Comparison of ENCODE assay signal across 9 cellular contexts in genomic region chr2:10119601-10120157, GRCh38. TPM values are rescaled to one million over a fixed set of nuclear protein-coding genes. Genes with fewer than 3 reads are reported as not detected.
DNase-seq lines count a peak whose midpoint lies in the region; ATAC-seq, FAIRE-seq and TF ChIP-seq lines count a peak whose summit lies in the region.
"Had no signal": no experiment of that assay in that cellular context is flagged by ENCODE, and none has a peak within 500 bp of the region (broad histone marks: within the 10 kb centered on the region; RNA-seq: fewer than 3 reads in every experiment).

No MANE protein-coding gene starts in this region.

- H3K4me2 ChIP-seq in hepatocyte (peak overlapping the region; percentile 100), smooth muscle cell (peak overlapping the region; percentile 99)

- peaks cover 15% of the 10 kb centered on the region for H3K36me3 ChIP-seq in HAP-1 (replicated peaks)
- H3K36me3 ChIP-seq in hepatocyte (replicated peaks; ENCODE audit: insufficient read depth, low read depth): no peaks in the 10 kb centered on the region
- no peaks in the 10 kb centered on the region for H3K36me3 ChIP-seq in smooth muscle cell (ENCODE audit: low read depth)

- H3K79me2 ChIP-seq in hepatocyte: peaks cover 12% of the 10 kb centered on the region
- H3K79me2 ChIP-seq in smooth muscle cell (ENCODE audit: low read depth): peaks cover 5% of the 10 kb centered on the region

- no peak overlapping the region for H3K9ac ChIP-seq in smooth muscle cell (ENCODE audit: low read depth)

- peaks cover 14% of the 10 kb centered on the region for H3K36me3 Mint-ChIP-seq in WTC11

- peak overlapping the region; percentile 89 for H2AFZ ChIP-seq in hepatocyte
- H2AFZ ChIP-seq in smooth muscle cell (ENCODE audit: low read depth): peak overlapping the region; percentile 20

- in situ Hi-C loops in HAP-1 (cut with MboI; ENCODE audit: low sequenced_read_pairs): no loop called here

- peaks cover 6% of the 10 kb centered on the region for H3F3A ChIP-seq in smooth muscle cell (ENCODE audit: low read depth)

- POLR2A ChIA-PET in WTC11 (lab: Charles Lee): interaction anchor here (1.1 kb wide), 1 partner anchor 47 kb away, joined by 3 read pairs; no protein-coding TSS in a partner anchor

- no peaks in the 10 kb centered on the region; the same call in 1 of the 2 replicates for H3K27me3 Mint-ChIP-seq in WTC11 (ENCODE audit: low read depth)

- no peaks in the 10 kb centered on the region for H4K20me1 ChIP-seq in hepatocyte (ENCODE audit: insufficient read depth, poor library complexity, severe bottlenecking)
- no peaks in the 10 kb centered on the region for H4K20me1 ChIP-seq in smooth muscle cell (ENCODE audit: low read depth)

- TF ChIP-seq CTCF in WTC11 (IDR thresholded peaks at IDR 0.05) (no peak), hepatocyte (IDR thresholded peaks at IDR 0.05; ENCODE audit: poor library complexity) (no peak), smooth muscle cell (IDR thresholded peaks at IDR 0.05; ENCODE audit: borderline replicate concordance, insufficient read depth, poor library complexity, severe bottlenecking) (no peak)

- H3K4me1 ChIP-seq in HAP-1: peaks cover 11% of the 10 kb centered on the region
- peaks cover 8% of the 10 kb centered on the region for H3K4me1 ChIP-seq in hepatocyte (ENCODE audit: insufficient read depth)
- H3K4me1 ChIP-seq in smooth muscle cell (ENCODE audit: low read depth): peaks cover 15% of the 10 kb centered on the region

- DNase-seq in HAP-1 (ENCODE audit: low spot score in 2 of 2): no peak
- DNase-seq in WTC11 (ENCODE audit: low spot score): no peak
- DNase-seq in hepatocyte (ENCODE audit: low spot score): no peak
- DNase-seq in smooth muscle cell (lab: John Stamatoyannopoulos, UW; ENCODE audit: unreplicated experiment): no peak
- DNase-seq in urothelium cell line (ENCODE audit: low spot score): no peak
- no peak for DNase-seq in ureter (ENCODE audit: low spot score)
- DNase-seq in stimulated activated CD4-positive, alpha-beta T cell treated with anti-CD3 and anti-CD28 coated beads, Interleukin-4, amount 100 ng/mL, for 24 hours: no peak

- H3K27me3 ChIP-seq in HAP-1 (ENCODE audit: low read depth): no peaks in the 10 kb centered on the region
- no peaks in the 10 kb centered on the region for H3K27me3 ChIP-seq in hepatocyte
- H3K27me3 ChIP-seq in smooth muscle cell (ENCODE audit: low read depth): no peaks in the 10 kb centered on the region

- H3K4me3 ChIP-seq in HAP-1 (peak overlapping the region; percentile 98), hepatocyte (peak overlapping the region; percentile 41), smooth muscle cell (peak overlapping the region; percentile 64)

- CTCF ChIA-PET in WTC11 (lab: Charles Lee): interaction anchor here (1.1 to 3.0 kb wide), 2 partner anchors 22 to 47 kb away, joined by 8 to 17 read pairs; no protein-coding TSS in a partner anchor

- no peak for ATAC-seq in WTC11
- ATAC-seq in GM19328 (IDR thresholded peaks at IDR 0.05; ENCODE audit: unreplicated experiment): no peak

- H3K9me3 ChIP-seq in HAP-1 (no peaks in the 10 kb centered on the region), hepatocyte (ENCODE audit: low read depth) (no peaks in the 10 kb centered on the region), smooth muscle cell (replicated peaks; ENCODE audit: low read depth) (no peaks in the 10 kb centered on the region)

- H3K9me3 Mint-ChIP-seq in WTC11: no peaks in the 10 kb centered on the region

- FAIRE-seq in urothelium cell line (lab: Jason Lieb, UNC): no peak
- FAIRE-seq: islet of Langerhans had no signal

- peak overlapping the region; percentile 69 for H3K27ac ChIP-seq in hepatocyte
- H3K27ac ChIP-seq in smooth muscle cell (ENCODE audit: low read depth): peak overlapping the region; percentile 41

- no peak overlapping the region; the same call in 1 of the 2 replicates for H3K27ac Mint-ChIP-seq in WTC11

- WGBS in hepatocyte (ENCODE audit: low lambda C conversion rate, missing lambda C conversion rate): 81% methylated on average over 14 of the region's 14 CpGs
- 85% methylated on average over 14 of the region's 14 CpGs for WGBS in smooth muscle cell (ENCODE audit: low lambda C conversion rate)

- peak overlapping the region; percentile 86; the same call in 1 of the 2 replicates for H3K4me3 Mint-ChIP-seq in WTC11

- peaks cover 26% of the 10 kb centered on the region for H3K4me1 Mint-ChIP-seq in WTC11

- no peaks in the 10 kb centered on the region for H3K9me2 ChIP-seq in hepatocyte (replicated peaks; ENCODE audit: insufficient read depth)

TF ChIP-seq in WTC11, 78 proteins besides CTCF, POLR2A, EP300 and RAD21:
- TF ChIP-seq E2F5 (CRISPR knock-in tag; IDR thresholded peaks at IDR 0.05): no peak
- no peak for TF ChIP-seq OVOL2 (CRISPR knock-in tag; IDR thresholded peaks at IDR 0.05; ENCODE audit: borderline replicate concordance)
- no peak for TF ChIP-seq ATF2 (CRISPR knock-in tag; IDR thresholded peaks at IDR 0.05; ENCODE audit: borderline replicate concordance, low read depth)
- TF ChIP-seq, protein P1, sequence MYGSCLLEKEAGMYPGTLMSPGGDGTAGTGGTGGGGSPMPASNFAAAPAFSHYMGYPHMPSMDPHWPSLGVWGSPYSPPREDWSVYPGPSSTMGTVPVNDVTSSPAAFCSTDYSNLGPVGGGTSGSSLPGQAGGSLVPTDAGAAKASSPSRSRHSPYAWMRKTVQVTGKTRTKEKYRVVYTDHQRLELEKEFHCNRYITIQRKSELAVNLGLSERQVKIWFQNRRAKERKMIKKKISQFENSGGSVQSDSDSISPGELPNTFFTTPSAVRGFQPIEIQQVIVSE (CRISPR knock-in tag; IDR thresholded peaks at IDR 0.05; ENCODE audit: borderline replicate concordance): no peak
- TF ChIP-seq ZNF671 (CRISPR knock-in tag; IDR thresholded peaks at IDR 0.05): no peak
- no peak for TF ChIP-seq MLX (CRISPR knock-in tag; IDR thresholded peaks at IDR 0.05)
- no peak for TF ChIP-seq SOX15 (CRISPR knock-in tag; IDR thresholded peaks at IDR 0.05)
- no peak for TF ChIP-seq ZNF416 (CRISPR knock-in tag; IDR thresholded peaks at IDR 0.05)
- TF ChIP-seq ELF4 (CRISPR knock-in tag; IDR thresholded peaks at IDR 0.05; ENCODE audit: low read depth): no peak
- no peak for TF ChIP-seq NFE2L1 (CRISPR knock-in tag; IDR thresholded peaks at IDR 0.05)
- TF ChIP-seq TP53 (CRISPR knock-in tag; IDR thresholded peaks at IDR 0.05): no peak
- TF ChIP-seq GTF2I (CRISPR knock-in tag; conservative IDR thresholded peaks at IDR 0.05): peak; percentile 94
- no peak for TF ChIP-seq RELA (CRISPR knock-in tag; IDR thresholded peaks at IDR 0.05; ENCODE audit: borderline replicate concordance)
- peak; percentile 96 for TF ChIP-seq ZNF121 (CRISPR knock-in tag; IDR thresholded peaks at IDR 0.05)

RNA-seq across cellular contexts. Expression of gene RRM2, which starts 2.9 kb away (rescaled TPM):
- total RNA-seq in WTC11 (2021) (119 to 129 TPM (median 126 TPM) in 3 replicates), hepatocyte (15.2 and 20.0 TPM in 2 replicates), smooth muscle cell (15.5 and 22.7 TPM in 2 replicates), ureter (2.2 TPM)
- polyA plus RNA-seq in hepatocyte (40.9 and 49.7 TPM in 2 replicates), smooth muscle cell (53.0 and 102 TPM in 2 replicates)

RNA-seq across cellular contexts. Expression of gene CYS1, which starts 39.5 kb away (rescaled TPM):
- total RNA-seq in WTC11 (2021) (0.85 to 1.2 TPM (median 1.1 TPM) in 3 replicates), hepatocyte (1.6 and 2.9 TPM in 2 replicates), smooth muscle cell (2.3 and 3.9 TPM in 2 replicates), ureter (4.0 TPM)
- polyA plus RNA-seq in hepatocyte (0.62 and 2.7 TPM in 2 replicates), smooth muscle cell (9.9 and 11.5 TPM in 2 replicates)

Comparison
In these comparisons a context has a peak if more than half of its experiments do, and no peak if none do; other contexts are left out.
1. H3K4me3 ChIP-seq: peak in every context shown above with its lines; median percentile 98 in HAP-1; 64 in smooth muscle cell; 41 in hepatocyte.